Comparison of ENCODE assay signal across 8 cellular contexts in genomic region chr11:128518493-128519207, GRCh38.
A peak's percentile ranks its signal among the peaks of the same experiment; 100 is the strongest.
DNase-seq lines count a peak whose midpoint lies in the region; ATAC-seq, FAIRE-seq and TF ChIP-seq lines count a peak whose summit lies in the region.

No MANE protein-coding gene starts in this region.

- no peak for ATAC-seq in GM18868 (IDR thresholded peaks at IDR 0.05; ENCODE audit: unreplicated experiment)

- no peaks in the 10 kb centered on the region for H3K9me3 ChIP-seq in mucosa of stomach (ENCODE audit: control insufficient read depth, low read length)

- in situ Hi-C loops in ACHN (cut with HindIII; ENCODE audit: low pct_ligation_motif_present, low pct_unique_long_range_greater_than_20kb, low sequenced_read_pairs) (no loop called here), astrocyte of the spinal cord (cut with HindIII; ENCODE audit: low sequenced_read_pairs) (no loop called here)

- H3K4me3 ChIP-seq in astrocyte of the spinal cord (ENCODE audit: low read depth, low read length) (peak overlapping the region; percentile 79), mucosa of stomach (ENCODE audit: low read length) (no peak overlapping the region)

- H3K4me1 ChIP-seq in mucosa of stomach (ENCODE audit: control insufficient read depth, insufficient read depth, low read length) = peaks cover 40% of the 10 kb centered on the region

- peak overlapping the region; percentile 19 for H3K9ac ChIP-seq in mucosa of stomach (ENCODE audit: low read length)

- TF ChIP-seq CTCF in astrocyte of the spinal cord (IDR thresholded peaks at IDR 0.05; ENCODE audit: low read depth, low read length) = no peak

- FAIRE-seq in GM19239 (lab: Jason Lieb, UNC) = peak; percentile 58

- DNase-seq in ACHN (peak; percentile 27), GM19239 (ENCODE audit: insufficient read length, low spot score) (no peak), astrocyte of the spinal cord (ENCODE audit: low read depth, low spot score) (peak; percentile 63), kidney tubule cell (ENCODE audit: low spot score) (no peak), mucosa of gallbladder (ENCODE audit: low spot score) (no peak), C1 segment of cervical spinal cord (lab: John Stamatoyannopoulos, UW) (no peak)

- H3K27me3 ChIP-seq in mucosa of stomach (ENCODE audit: control insufficient read depth, insufficient read depth, low read length) = no peaks in the 10 kb centered on the region

- no peaks in the 10 kb centered on the region for H3K36me3 ChIP-seq in mucosa of stomach (ENCODE audit: control insufficient read depth, insufficient read depth, low read length)

Comparison
In these comparisons a context has a peak if more than half of its experiments do, and no peak if none do; other contexts are left out.
1. DNase-seq: peak in ACHN (single experiment) and astrocyte of the spinal cord (single experiment); none in GM19239 (single experiment), kidney tubule cell (single experiment), mucosa of gallbladder (single experiment) and C1 segment of cervical spinal cord (0 of 14).